In the genomic region with DNA sequence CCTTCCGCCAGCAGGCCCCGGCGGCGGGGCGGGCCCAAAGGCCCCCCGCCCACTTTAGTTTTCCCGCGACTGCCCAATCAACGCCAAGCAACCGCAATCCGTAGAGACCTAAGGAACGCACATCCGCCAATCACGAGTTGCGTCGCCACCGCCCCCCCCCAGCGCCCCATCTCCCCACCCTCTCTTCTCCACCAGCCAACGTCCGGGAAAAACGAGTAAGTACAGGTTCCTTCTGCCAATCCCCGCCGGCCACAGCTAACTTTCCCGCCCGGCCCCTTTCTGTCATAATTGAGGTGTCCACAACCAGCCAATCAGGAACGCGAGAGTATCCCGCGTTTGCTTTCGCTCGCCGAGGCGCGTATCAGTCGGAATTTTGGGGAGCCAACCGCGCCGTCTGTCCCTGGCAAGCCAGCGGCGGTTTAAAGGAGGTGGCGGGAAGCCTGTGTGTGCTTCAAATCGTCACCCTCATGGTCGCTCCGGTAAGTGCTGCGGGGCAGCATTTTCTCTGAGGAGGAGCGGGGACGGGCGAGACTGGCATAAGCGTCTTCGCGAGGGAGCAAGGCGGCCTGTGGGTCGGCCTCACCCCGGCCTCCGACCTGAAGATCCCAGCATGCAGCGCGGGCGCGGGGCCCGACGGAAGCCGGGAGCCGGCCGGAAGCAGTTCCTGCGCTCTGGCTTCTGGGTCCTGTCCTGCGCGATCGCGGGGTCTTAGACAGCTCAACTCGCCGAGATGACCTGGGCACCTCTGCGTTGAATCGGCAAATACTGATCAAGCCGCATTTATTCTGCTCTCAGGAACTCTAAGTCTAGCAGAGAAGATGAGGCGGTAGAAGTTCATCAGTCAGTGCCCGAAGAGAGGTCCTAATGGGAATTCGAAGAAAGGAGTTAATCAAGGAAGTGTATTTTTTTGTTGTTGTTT, we compare ENCODE assay signal across 1 cellular context.
TF ChIP-seq lines count a peak whose summit lies in the region.

A gene with protein sequence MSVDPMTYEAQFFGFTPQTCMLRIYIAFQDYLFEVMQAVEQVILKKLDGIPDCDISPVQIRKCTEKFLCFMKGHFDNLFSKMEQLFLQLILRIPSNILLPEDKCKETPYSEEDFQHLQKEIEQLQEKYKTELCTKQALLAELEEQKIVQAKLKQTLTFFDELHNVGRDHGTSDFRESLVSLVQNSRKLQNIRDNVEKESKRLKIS (plus strand): TSS at position 361 of the 919 bp plus-strand sequence. CDS start 2,297 bp downstream, outside the sequence.

TF ChIP-seq in GM12878, 131 proteins besides CTCF, POLR2A, EP300 and RAD21 (continued from another document):
- TF ChIP-seq, protein P1, sequence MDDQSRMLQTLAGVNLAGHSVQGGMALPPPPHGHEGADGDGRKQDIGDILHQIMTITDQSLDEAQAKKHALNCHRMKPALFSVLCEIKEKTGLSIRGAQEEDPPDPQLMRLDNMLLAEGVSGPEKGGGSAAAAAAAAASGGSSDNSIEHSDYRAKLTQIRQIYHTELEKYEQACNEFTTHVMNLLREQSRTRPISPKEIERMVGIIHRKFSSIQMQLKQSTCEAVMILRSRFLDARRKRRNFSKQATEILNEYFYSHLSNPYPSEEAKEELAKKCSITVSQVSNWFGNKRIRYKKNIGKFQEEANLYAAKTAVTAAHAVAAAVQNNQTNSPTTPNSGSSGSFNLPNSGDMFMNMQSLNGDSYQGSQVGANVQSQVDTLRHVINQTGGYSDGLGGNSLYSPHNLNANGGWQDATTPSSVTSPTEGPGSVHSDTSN (IDR thresholded peaks at IDR 0.05; ENCODE audit: insufficient replicate concordance, low read depth, low read length): peak; percentile 70
- TF ChIP-seq, protein P2, sequence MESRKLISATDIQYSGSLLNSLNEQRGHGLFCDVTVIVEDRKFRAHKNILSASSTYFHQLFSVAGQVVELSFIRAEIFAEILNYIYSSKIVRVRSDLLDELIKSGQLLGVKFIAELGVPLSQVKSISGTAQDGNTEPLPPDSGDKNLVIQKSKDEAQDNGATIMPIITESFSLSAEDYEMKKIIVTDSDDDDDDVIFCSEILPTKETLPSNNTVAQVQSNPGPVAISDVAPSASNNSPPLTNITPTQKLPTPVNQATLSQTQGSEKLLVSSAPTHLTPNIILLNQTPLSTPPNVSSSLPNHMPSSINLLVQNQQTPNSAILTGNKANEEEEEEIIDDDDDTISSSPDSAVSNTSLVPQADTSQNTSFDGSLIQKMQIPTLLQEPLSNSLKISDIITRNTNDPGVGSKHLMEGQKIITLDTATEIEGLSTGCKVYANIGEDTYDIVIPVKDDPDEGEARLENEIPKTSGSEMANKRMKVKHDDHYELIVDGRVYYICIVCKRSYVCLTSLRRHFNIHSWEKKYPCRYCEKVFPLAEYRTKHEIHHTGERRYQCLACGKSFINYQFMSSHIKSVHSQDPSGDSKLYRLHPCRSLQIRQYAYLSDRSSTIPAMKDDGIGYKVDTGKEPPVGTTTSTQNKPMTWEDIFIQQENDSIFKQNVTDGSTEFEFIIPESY (IDR thresholded peaks at IDR 0.05): no peak
- TF ChIP-seq, protein P3, sequence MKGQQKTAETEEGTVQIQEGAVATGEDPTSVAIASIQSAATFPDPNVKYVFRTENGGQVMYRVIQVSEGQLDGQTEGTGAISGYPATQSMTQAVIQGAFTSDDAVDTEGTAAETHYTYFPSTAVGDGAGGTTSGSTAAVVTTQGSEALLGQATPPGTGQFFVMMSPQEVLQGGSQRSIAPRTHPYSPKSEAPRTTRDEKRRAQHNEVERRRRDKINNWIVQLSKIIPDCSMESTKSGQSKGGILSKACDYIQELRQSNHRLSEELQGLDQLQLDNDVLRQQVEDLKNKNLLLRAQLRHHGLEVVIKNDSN (IDR thresholded peaks at IDR 0.05; ENCODE audit: borderline replicate concordance, extremely low read length, insufficient read depth, low read depth, low read length): no peak
- TF ChIP-seq RBBP5 (conservative IDR thresholded peaks at IDR 0.05) (no peak), ZNF207 (IDR thresholded peaks at IDR 0.05; ENCODE audit: borderline replicate concordance) (peak; percentile 88; the same call in 1 of the 2 replicates), RCOR1 (conservative IDR thresholded peaks at IDR 0.05; ENCODE audit: low read depth, low read length) (no peak), LARP7 (IDR thresholded peaks at IDR 0.05) (peak; percentile 87), HDAC2 (IDR thresholded peaks at IDR 0.05) (no peak), POLR2AphosphoS2 (IDR thresholded peaks at IDR 0.05; ENCODE audit: low read depth, low read length) (peak; percentile 51; the same call in 1 of the 2 replicates), NFXL1 (IDR thresholded peaks at IDR 0.05; ENCODE audit: borderline replicate concordance) (no peak), IKZF1 (conservative IDR thresholded peaks at IDR 0.05) (peak; percentile 82), SMAD5 (IDR thresholded peaks at IDR 0.05; ENCODE audit: low read depth) (peak; percentile 93), IRF4 (IDR thresholded peaks at IDR 0.05; ENCODE audit: low read depth, low read length) (0 out of 2 replicates have a peak, but pooled peaks have one; percentile 8), IKZF2 (IDR thresholded peaks at IDR 0.05) (peak; percentile 12 to 22; a peak in 2 of 4 replicates), GABPA (IDR thresholded peaks at IDR 0.05; ENCODE audit: low read depth) (peak; percentile 88), SMAD1 (IDR thresholded peaks at IDR 0.05; ENCODE audit: low read depth, partially characterized antibody) (no peak), JUND (IDR thresholded peaks at IDR 0.05; ENCODE audit: low read depth, low read length) (no peak), CREB1 (IDR thresholded peaks at IDR 0.05; ENCODE audit: low read depth) (peak; percentile 91), FOXM1 (IDR thresholded peaks at IDR 0.05; ENCODE audit: low read depth, low read length) (no peak), WRNIP1 (IDR thresholded peaks at IDR 0.05; ENCODE audit: borderline replicate concordance, low read depth, low read length) (no peak), ASH2L (IDR thresholded peaks at IDR 0.05; ENCODE audit: borderline replicate concordance, low read depth) (peak; percentile 85; the same call in 1 of the 2 replicates), BRCA1 (IDR thresholded peaks at IDR 0.05; ENCODE audit: low read depth, low read length) (no peak), RFX5 (IDR thresholded peaks at IDR 0.05; ENCODE audit: low read depth, low read length) (peak; percentile 67; the same call in 1 of the 2 replicates), HCFC1 (IDR thresholded peaks at IDR 0.05; ENCODE audit: low read length) (peak; percentile 60)
- TF ChIP-seq, protein P4, sequence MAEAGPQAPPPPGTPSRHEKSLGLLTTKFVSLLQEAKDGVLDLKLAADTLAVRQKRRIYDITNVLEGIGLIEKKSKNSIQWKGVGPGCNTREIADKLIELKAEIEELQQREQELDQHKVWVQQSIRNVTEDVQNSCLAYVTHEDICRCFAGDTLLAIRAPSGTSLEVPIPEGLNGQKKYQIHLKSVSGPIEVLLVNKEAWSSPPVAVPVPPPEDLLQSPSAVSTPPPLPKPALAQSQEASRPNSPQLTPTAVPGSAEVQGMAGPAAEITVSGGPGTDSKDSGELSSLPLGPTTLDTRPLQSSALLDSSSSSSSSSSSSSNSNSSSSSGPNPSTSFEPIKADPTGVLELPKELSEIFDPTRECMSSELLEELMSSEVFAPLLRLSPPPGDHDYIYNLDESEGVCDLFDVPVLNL (IDR thresholded peaks at IDR 0.05; ENCODE audit: low read depth, low read length): peak; percentile 89
- TF ChIP-seq, protein P5, sequence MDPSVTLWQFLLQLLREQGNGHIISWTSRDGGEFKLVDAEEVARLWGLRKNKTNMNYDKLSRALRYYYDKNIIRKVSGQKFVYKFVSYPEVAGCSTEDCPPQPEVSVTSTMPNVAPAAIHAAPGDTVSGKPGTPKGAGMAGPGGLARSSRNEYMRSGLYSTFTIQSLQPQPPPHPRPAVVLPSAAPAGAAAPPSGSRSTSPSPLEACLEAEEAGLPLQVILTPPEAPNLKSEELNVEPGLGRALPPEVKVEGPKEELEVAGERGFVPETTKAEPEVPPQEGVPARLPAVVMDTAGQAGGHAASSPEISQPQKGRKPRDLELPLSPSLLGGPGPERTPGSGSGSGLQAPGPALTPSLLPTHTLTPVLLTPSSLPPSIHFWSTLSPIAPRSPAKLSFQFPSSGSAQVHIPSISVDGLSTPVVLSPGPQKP (IDR thresholded peaks at IDR 0.05; ENCODE audit: low read depth, low read length): peak; percentile 73
- TF ChIP-seq, protein P6, sequence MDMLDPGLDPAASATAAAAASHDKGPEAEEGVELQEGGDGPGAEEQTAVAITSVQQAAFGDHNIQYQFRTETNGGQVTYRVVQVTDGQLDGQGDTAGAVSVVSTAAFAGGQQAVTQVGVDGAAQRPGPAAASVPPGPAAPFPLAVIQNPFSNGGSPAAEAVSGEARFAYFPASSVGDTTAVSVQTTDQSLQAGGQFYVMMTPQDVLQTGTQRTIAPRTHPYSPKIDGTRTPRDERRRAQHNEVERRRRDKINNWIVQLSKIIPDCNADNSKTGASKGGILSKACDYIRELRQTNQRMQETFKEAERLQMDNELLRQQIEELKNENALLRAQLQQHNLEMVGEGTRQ (IDR thresholded peaks at IDR 0.05; ENCODE audit: borderline replicate concordance, low read depth, low read length): no peak
- TF ChIP-seq, protein P7, sequence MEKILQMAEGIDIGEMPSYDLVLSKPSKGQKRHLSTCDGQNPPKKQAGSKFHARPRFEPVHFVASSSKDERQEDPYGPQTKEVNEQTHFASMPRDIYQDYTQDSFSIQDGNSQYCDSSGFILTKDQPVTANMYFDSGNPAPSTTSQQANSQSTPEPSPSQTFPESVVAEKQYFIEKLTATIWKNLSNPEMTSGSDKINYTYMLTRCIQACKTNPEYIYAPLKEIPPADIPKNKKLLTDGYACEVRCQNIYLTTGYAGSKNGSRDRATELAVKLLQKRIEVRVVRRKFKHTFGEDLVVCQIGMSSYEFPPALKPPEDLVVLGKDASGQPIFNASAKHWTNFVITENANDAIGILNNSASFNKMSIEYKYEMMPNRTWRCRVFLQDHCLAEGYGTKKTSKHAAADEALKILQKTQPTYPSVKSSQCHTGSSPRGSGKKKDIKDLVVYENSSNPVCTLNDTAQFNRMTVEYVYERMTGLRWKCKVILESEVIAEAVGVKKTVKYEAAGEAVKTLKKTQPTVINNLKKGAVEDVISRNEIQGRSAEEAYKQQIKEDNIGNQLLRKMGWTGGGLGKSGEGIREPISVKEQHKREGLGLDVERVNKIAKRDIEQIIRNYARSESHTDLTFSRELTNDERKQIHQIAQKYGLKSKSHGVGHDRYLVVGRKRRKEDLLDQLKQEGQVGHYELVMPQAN (conservative IDR thresholded peaks at IDR 0.05): peak; percentile 96
